ENCODE assay signal across 11 cellular contexts in the genomic region with DNA sequence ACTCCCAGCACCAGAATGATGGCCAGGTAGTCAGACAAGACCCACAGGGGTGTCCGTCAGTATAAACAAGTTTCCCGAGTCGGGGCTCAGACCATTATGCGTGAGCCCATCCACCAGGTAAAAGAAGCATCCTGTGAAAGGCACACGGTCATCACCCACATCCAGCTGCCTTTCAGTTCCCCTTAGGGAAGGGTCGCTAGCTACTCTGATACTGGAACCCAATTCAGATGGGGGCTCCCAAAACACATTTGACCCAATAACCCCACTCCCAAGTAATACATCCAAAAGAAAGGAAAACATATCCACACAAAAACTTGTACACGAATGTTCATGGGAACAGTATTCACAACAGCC.
DNase-seq lines count a peak whose midpoint lies in the region; ATAC-seq, FAIRE-seq and TF ChIP-seq lines count a peak whose summit lies in the region.
"Had no signal": no experiment of that assay in that cellular context is flagged by ENCODE, and none has a peak within 500 bp of the region (broad histone marks: within the 10 kb centered on the region; RNA-seq: fewer than 3 reads in every experiment).

No MANE protein-coding gene starts in this region.

- H3K27me3 ChIP-seq in GM23248 (replicated peaks; ENCODE audit: insufficient read depth) (no peaks in the 10 kb centered on the region), brain microvascular endothelial cell (replicated peaks) (no peaks in the 10 kb centered on the region)

- peak overlapping the region; percentile 84 for H3K9ac ChIP-seq in GM23248

- no peaks in the 10 kb centered on the region for H3K9me3 Mint-ChIP-seq in naive thymus-derived CD8-positive, alpha-beta T cell

- ATAC-seq in A549 (no peak), HG02884 (IDR thresholded peaks at IDR 0.05; ENCODE audit: unreplicated experiment) (no peak)
- no peak for ATAC-seq in naive thymus-derived CD8-positive, alpha-beta T cell

- WGBS in A549 (ENCODE audit: missing lambda C conversion rate): 99% methylated on average over 7 of the region's 7 CpGs
- WGBS in GM23248 (ENCODE audit: low coverage in 1 of 2, low lambda C conversion rate in 2 of 2, missing lambda C conversion rate in 2 of 2), 2 experiments: 97% methylated on average over 7 of the region's 7 CpGs

- TF ChIP-seq EP300 in A549 (IDR thresholded peaks at IDR 0.05): no peak

- no peak for DNase-seq in A549 (ENCODE audit: low read depth in 1 of 2, low spot score in 1 of 2)
- DNase-seq in GM23248: no peak
- DNase-seq in brain microvascular endothelial cell: no peak
- DNase-seq in naive thymus-derived CD8-positive, alpha-beta T cell: no peak
- no peak for DNase-seq in SW480 (ENCODE audit: low spot score)
- no peak for DNase-seq in KBM-7
- DNase-seq in COR-L47 (lab: John Stamatoyannopoulos, UW): no peak
- DNase-seq: activated CD4-positive, CD25-positive, alpha-beta regulatory T cell treated with anti-CD3 and anti-CD28 coated beads, Interleukin-2, amount 50 U/mL, for 72 hours; NCI-H2029 treated with DMSO at 0.1 percent for 48 hours had no signal

- H3K4me1 ChIP-seq in A549 (peaks cover 36% of the 10 kb centered on the region), GM23248 (ENCODE audit: insufficient read depth) (peaks cover 44% of the 10 kb centered on the region)

- no peak for TF ChIP-seq RAD21 in A549 (conservative IDR thresholded peaks at IDR 0.05 in 1 of 2, IDR thresholded peaks at IDR 0.05 in 1 of 2)

- no peaks in the 10 kb centered on the region for H3K27me3 Mint-ChIP-seq in naive thymus-derived CD8-positive, alpha-beta T cell

- CTCF ChIA-PET in A549 (lab: Yijun Ruan, JAX): interaction anchor here (3.8 kb wide), 1 partner anchor 25 kb away, joined by 12 read pairs; no protein-coding TSS in a partner anchor

- no peaks in the 10 kb centered on the region for H3K9me2 ChIP-seq in GM23248 (ENCODE audit: insufficient read depth)

- H2AFZ ChIP-seq in GM23248: no peak overlapping the region

- peak overlapping the region in 6 of 10 donors; percentile 7 to 88 (median 47) for H3K27ac Mint-ChIP-seq in naive thymus-derived CD8-positive, alpha-beta T cell

- TF ChIP-seq CTCF in A549 (IDR thresholded peaks at IDR 0.05) (no peak), brain microvascular endothelial cell (IDR thresholded peaks at IDR 0.05; ENCODE audit: low read depth, low read length, missing control alignments) (no peak)

- peaks cover 90% of the 10 kb centered on the region for H3K79me2 ChIP-seq in GM23248 (ENCODE audit: insufficient read depth)

- H3K27ac ChIP-seq in A549: peak overlapping the region; percentile 82
- peak overlapping the region; percentile 99 for H3K27ac ChIP-seq in GM23248
- H3K27ac ChIP-seq in brain microvascular endothelial cell: peak overlapping the region; percentile 83

- FAIRE-seq in A549 (lab: Jason Lieb, UNC): no peak
- FAIRE-seq: bronchial epithelial cell had no signal

- H3K4me3 Mint-ChIP-seq in naive thymus-derived CD8-positive, alpha-beta T cell: peak overlapping the region in 6 of 10 donors; percentile 1 to 64 (median 42)

- POLR2A ChIA-PET in A549 (lab: Yijun Ruan, JAX): interaction anchor here (1.4 to 2.2 kb wide), 2 partner anchors 25 to 67 kb away, joined by 4 to 9 read pairs; a partner anchor contains a TSS
- POLR2A ChIA-PET in naive thymus-derived CD8-positive, alpha-beta T cell (lab: Charles Lee): no interaction called here

- in situ Hi-C loops in GM23248 (cut with MboI): no loop called here
- in situ Hi-C loops in brain microvascular endothelial cell (cut with HindIII; ENCODE audit: low pct_ligation_motif_present, low sequenced_read_pairs): no loop called here
- in situ Hi-C loops in KBM-7 (cut with MboI; ENCODE audit: low pct_unique_long_range_greater_than_20kb, low sequenced_read_pairs): no loop called here

- peaks cover 4 to 32% (median 6%) of the 10 kb centered on the region in 3 donors for H3K36me3 Mint-ChIP-seq in naive thymus-derived CD8-positive, alpha-beta T cell

- peaks cover 37 to 96% (median 77%) of the 10 kb centered on the region in 4 donors for H3K4me1 Mint-ChIP-seq in naive thymus-derived CD8-positive, alpha-beta T cell

- H3K36me3 ChIP-seq in GM23248 (ENCODE audit: low read depth): no peaks in the 10 kb centered on the region
- H3K36me3 ChIP-seq in brain microvascular endothelial cell (replicated peaks): no peaks in the 10 kb centered on the region

- no peaks in the 10 kb centered on the region for H4K20me1 ChIP-seq in GM23248 (ENCODE audit: insufficient read depth)

- TF ChIP-seq POLR2A in A549 (IDR thresholded peaks at IDR 0.05; ENCODE audit: low read length): no peak

- H3K4me2 ChIP-seq in A549: peak overlapping the region; percentile 77
- H3K4me2 ChIP-seq in GM23248 (ENCODE audit: unreplicated experiment): peak overlapping the region; percentile 85

- H3K9me3 ChIP-seq in A549 (no peaks in the 10 kb centered on the region), GM23248 (ENCODE audit: low read depth) (no peaks in the 10 kb centered on the region)

- no peak overlapping the region for H3K4me3 ChIP-seq in A549
- peak overlapping the region; percentile 51; the same call in 1 of the 2 replicates for H3K4me3 ChIP-seq in GM23248
- H3K4me3 ChIP-seq in brain microvascular endothelial cell (ENCODE audit: low read depth, low read length): no peak overlapping the region

- H3F3A ChIP-seq in GM23248 (ENCODE audit: insufficient read depth): peaks cover 52% of the 10 kb centered on the region

TF ChIP-seq in A549, 52 proteins besides CTCF, POLR2A, EP300 and RAD21 (continues in another document):
- TF ChIP-seq, protein P1, sequence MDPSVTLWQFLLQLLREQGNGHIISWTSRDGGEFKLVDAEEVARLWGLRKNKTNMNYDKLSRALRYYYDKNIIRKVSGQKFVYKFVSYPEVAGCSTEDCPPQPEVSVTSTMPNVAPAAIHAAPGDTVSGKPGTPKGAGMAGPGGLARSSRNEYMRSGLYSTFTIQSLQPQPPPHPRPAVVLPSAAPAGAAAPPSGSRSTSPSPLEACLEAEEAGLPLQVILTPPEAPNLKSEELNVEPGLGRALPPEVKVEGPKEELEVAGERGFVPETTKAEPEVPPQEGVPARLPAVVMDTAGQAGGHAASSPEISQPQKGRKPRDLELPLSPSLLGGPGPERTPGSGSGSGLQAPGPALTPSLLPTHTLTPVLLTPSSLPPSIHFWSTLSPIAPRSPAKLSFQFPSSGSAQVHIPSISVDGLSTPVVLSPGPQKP (IDR thresholded peaks at IDR 0.05; ENCODE audit: low read depth, low read length): no peak
- TF ChIP-seq EHMT2 (IDR thresholded peaks at IDR 0.05; ENCODE audit: low read depth): no peak
- no peak for TF ChIP-seq HDAC2 (IDR thresholded peaks at IDR 0.05)
- TF ChIP-seq, protein P2, sequence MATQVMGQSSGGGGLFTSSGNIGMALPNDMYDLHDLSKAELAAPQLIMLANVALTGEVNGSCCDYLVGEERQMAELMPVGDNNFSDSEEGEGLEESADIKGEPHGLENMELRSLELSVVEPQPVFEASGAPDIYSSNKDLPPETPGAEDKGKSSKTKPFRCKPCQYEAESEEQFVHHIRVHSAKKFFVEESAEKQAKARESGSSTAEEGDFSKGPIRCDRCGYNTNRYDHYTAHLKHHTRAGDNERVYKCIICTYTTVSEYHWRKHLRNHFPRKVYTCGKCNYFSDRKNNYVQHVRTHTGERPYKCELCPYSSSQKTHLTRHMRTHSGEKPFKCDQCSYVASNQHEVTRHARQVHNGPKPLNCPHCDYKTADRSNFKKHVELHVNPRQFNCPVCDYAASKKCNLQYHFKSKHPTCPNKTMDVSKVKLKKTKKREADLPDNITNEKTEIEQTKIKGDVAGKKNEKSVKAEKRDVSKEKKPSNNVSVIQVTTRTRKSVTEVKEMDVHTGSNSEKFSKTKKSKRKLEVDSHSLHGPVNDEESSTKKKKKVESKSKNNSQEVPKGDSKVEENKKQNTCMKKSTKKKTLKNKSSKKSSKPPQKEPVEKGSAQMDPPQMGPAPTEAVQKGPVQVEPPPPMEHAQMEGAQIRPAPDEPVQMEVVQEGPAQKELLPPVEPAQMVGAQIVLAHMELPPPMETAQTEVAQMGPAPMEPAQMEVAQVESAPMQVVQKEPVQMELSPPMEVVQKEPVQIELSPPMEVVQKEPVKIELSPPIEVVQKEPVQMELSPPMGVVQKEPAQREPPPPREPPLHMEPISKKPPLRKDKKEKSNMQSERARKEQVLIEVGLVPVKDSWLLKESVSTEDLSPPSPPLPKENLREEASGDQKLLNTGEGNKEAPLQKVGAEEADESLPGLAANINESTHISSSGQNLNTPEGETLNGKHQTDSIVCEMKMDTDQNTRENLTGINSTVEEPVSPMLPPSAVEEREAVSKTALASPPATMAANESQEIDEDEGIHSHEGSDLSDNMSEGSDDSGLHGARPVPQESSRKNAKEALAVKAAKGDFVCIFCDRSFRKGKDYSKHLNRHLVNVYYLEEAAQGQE (IDR thresholded peaks at IDR 0.05): no peak
- TF ChIP-seq, protein P3, sequence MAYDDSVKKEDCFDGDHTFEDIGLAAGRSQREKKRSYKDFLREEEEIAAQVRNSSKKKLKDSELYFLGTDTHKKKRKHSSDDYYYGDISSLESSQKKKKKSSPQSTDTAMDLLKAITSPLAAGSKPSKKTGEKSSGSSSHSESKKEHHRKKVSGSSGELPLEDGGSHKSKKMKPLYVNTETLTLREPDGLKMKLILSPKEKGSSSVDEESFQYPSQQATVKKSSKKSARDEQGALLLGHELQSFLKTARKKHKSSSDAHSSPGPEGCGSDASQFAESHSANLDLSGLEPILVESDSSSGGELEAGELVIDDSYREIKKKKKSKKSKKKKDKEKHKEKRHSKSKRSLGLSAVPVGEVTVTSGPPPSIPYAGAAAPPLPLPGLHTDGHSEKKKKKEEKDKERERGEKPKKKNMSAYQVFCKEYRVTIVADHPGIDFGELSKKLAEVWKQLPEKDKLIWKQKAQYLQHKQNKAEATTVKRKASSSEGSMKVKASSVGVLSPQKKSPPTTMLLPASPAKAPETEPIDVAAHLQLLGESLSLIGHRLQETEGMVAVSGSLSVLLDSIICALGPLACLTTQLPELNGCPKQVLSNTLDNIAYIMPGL (CRISPR knock-in tag; IDR thresholded peaks at IDR 0.05; ENCODE audit: borderline replicate concordance): no peak
- TF ChIP-seq HOXB13 (CRISPR knock-in tag; IDR thresholded peaks at IDR 0.05; ENCODE audit: low read depth): no peak
- TF ChIP-seq KDM5A (IDR thresholded peaks at IDR 0.05): no peak
- TF ChIP-seq CEBPB (IDR thresholded peaks at IDR 0.05): no peak
- TF ChIP-seq SREBF2 (IDR thresholded peaks at IDR 0.05): no peak
- no peak for TF ChIP-seq RNF2 (IDR thresholded peaks at IDR 0.05; ENCODE audit: borderline replicate concordance, low read depth)
- TF ChIP-seq, protein P4, sequence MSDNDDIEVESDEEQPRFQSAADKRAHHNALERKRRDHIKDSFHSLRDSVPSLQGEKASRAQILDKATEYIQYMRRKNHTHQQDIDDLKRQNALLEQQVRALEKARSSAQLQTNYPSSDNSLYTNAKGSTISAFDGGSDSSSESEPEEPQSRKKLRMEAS (IDR thresholded peaks at IDR 0.05): no peak
- no peak for TF ChIP-seq RCOR1 (IDR thresholded peaks at IDR 0.05; ENCODE audit: low read depth, low read length)
- TF ChIP-seq TP53 (CRISPR knock-in tag; IDR thresholded peaks at IDR 0.05): no peak
- no peak for TF ChIP-seq HEYL (CRISPR knock-in tag; IDR thresholded peaks at IDR 0.05)
- TF ChIP-seq JUN (IDR thresholded peaks at IDR 0.05): no peak
- TF ChIP-seq GATA3 (IDR thresholded peaks at IDR 0.05; ENCODE audit: borderline replicate concordance): no peak
